Comparison of ENCODE assay signal across 16 cellular contexts in the genomic region with DNA sequence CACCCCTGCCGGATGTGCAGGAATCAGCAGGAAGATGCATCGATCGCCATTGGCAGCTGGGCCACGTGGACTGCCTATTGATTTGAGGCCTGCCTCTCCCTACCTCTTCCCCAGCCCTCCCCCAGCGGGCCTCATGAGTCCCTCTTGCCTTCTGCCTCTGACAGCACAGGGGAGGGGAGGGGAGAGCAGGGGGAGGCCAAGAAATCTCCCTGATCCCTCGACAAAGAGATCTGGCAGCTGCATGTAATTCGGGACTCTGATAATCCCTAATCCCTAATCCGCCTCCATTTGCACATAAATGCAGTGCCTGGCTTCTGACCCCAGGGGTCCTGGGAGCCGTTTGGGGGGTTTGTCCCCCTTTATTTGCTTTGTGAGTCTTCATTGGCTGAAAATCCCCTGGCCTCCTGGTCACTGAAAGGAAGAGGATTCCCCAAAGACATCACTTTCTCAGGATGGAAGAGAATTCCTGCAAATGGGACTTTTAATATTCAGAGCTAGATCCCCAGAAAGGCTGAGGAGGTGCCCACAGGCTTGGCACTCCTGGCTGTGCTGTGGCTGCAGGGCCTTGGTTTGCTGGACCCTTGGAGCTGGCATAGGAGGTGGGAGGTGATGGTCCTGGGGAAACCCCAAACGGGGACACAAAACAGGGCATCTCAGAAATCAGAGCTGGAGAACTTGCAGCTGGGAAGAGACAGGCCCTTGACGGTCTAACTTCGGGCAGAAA.
DNase-seq lines count a peak whose midpoint lies in the region; ATAC-seq, FAIRE-seq and TF ChIP-seq lines count a peak whose summit lies in the region.
"Had no signal": no experiment of that assay in that cellular context is flagged by ENCODE, and none has a peak within 500 bp of the region (broad histone marks: within the 10 kb centered on the region; RNA-seq: fewer than 3 reads in every experiment).

No MANE protein-coding gene starts in this region.

- peak overlapping the region; percentile 41 for H4K5ac ChIP-seq in H1 (ENCODE audit: insufficient read length, low read depth, low read length)
- no peak overlapping the region for H4K5ac ChIP-seq in mesendoderm (ENCODE audit: low read length)

- H2BK120ac ChIP-seq in H1 (replicated peaks; ENCODE audit: low read depth, low read length) (peak overlapping the region; percentile 25), mesendoderm (ENCODE audit: low read depth, low read length) (no peak overlapping the region)

- peak; percentile 12 for DNase-seq in A673 (ENCODE audit: low spot score)
- peak; percentile 57 to 85 for DNase-seq in NCI-H524 (lab: John Stamatoyannopoulos, UW)
- peak; percentile 53 to 56 for DNase-seq in H1 (ENCODE audit: low read depth in 1 of 2, low spot score in 2 of 2)
- DNase-seq in mesendoderm, result peak; percentile 50
- no peak for DNase-seq in NOMO-1 (lab: John Stamatoyannopoulos, UW; ENCODE audit: unreplicated experiment in 2 of 2)
- no peak for DNase-seq in Calu3
- DNase-seq: CD8-positive, alpha-beta memory T cell; MG63; NCI-H1105; NCI-H1694 treated with DMSO at 0.1 percent for 48 hours; NCI-H446 had no signal

- H3K9me3 ChIP-seq in A673 (ENCODE audit: low read depth, low read length, poor library complexity, severe bottlenecking) (no peaks in the 10 kb centered on the region), H1 (ENCODE audit: insufficient read depth in 2 of 2, low read depth in 1 of 2, low read length in 1 of 2) (no peaks in the 10 kb centered on the region)
- H3K9me3 ChIP-seq: BLaER1, MG63 had no signal

- FAIRE-seq in H1 (lab: Jason Lieb, UNC), result peak; percentile 81

- no peaks in the 10 kb centered on the region for H3K4me1 Mint-ChIP-seq in Calu3 (ENCODE audit: low read depth, unreplicated experiment)
- H3K4me1 Mint-ChIP-seq: CD8-positive, alpha-beta memory T cell had no signal

- H3K27ac Mint-ChIP-seq in Calu3 (ENCODE audit: unreplicated experiment), result no peak overlapping the region
- H3K27ac Mint-ChIP-seq: CD8-positive, alpha-beta memory T cell had no signal

- H3K36me3 ChIP-seq in A673 (ENCODE audit: insufficient read depth, low read length, poor library complexity, severe bottlenecking) (no peaks in the 10 kb centered on the region), H1 (ENCODE audit: control insufficient read depth in 2 of 4, insufficient read depth in 4 of 4, low read length in 3 of 4) (no peaks in the 10 kb centered on the region), mesendoderm (ENCODE audit: control insufficient read depth, insufficient read depth, low read length) (no peaks in the 10 kb centered on the region)
- H3K36me3 ChIP-seq: BLaER1, MG63 had no signal

- no peak overlapping the region for H3K14ac ChIP-seq in H1 (ENCODE audit: insufficient read length)

- H3K4ac ChIP-seq in H1 (replicated peaks; ENCODE audit: insufficient read length, low read depth, low read length) (no peak overlapping the region), mesendoderm (ENCODE audit: low read depth, low read length) (no peak overlapping the region)

- peak overlapping the region; percentile 95 for H3K18ac ChIP-seq in H1 (ENCODE audit: extremely low read depth, low read length)
- H3K18ac ChIP-seq in mesendoderm (ENCODE audit: low read length), result no peak overlapping the region

- H3K36me3 Mint-ChIP-seq in Calu3 (ENCODE audit: insufficient read depth, unreplicated experiment), result no peaks in the 10 kb centered on the region
- H3K36me3 Mint-ChIP-seq: CD8-positive, alpha-beta memory T cell had no signal

- TF ChIP-seq POLR2A in H1 (IDR thresholded peaks at IDR 0.05; ENCODE audit: control extremely low read depth in 1 of 2, low read depth in 2 of 2, low read length in 2 of 2), result no peak

- no peaks in the 10 kb centered on the region for H4K20me1 ChIP-seq in H1 (replicated peaks in 1 of 2; ENCODE audit: control insufficient read depth in 1 of 2, insufficient read depth in 2 of 2, low read length in 2 of 2)
- H4K20me1 ChIP-seq: BLaER1 had no signal

- POLR2A ChIA-PET in A673 (lab: Charles Lee; ENCODE audit: low non-redundant PET) (interaction anchor here (0.5 kb wide), 1 partner anchor 248 kb away, joined by 3 read pairs; no protein-coding TSS in a partner anchor), H1 (lab: Charles Lee; ENCODE audit: partially characterized antibody) (interaction anchor here (0.8 to 3.1 kb wide), 4 partner anchors 9 to 149 kb away, joined by 3 to 15 read pairs (median 4); no protein-coding TSS in a partner anchor)

- H3K4me3 Mint-ChIP-seq in Calu3 (ENCODE audit: low read depth, unreplicated experiment), result no peak overlapping the region
- H3K4me3 Mint-ChIP-seq: CD8-positive, alpha-beta memory T cell had no signal

- H4K8ac ChIP-seq in H1 (ENCODE audit: extremely low read depth, insufficient read depth, low read length) (no peak overlapping the region), mesendoderm (ENCODE audit: low read depth, low read length) (no peak overlapping the region)

- intact Hi-C loops in A673 (cut with micrococcal nuclease; ENCODE audit: unreplicated experiment), result no loop called here
- intact Hi-C loops in Calu3 (cut with micrococcal nuclease; ENCODE audit: unreplicated experiment), result no loop called here

- H2BK20ac ChIP-seq in H1 (ENCODE audit: low read length), result peak overlapping the region; percentile 94

- H3K27me3 Mint-ChIP-seq in Calu3 (ENCODE audit: unreplicated experiment), result peaks cover 82% of the 10 kb centered on the region

- H3K4me1 ChIP-seq in A673 (ENCODE audit: insufficient read depth, low read length, poor library complexity, severe bottlenecking) (no peaks in the 10 kb centered on the region), H1 (replicated peaks in 1 of 4; ENCODE audit: control insufficient read depth in 3 of 4, insufficient read depth in 4 of 4, low read length in 3 of 4) (peaks cover 3 to 25% (median 12%) of the 10 kb centered on the region in 4 experiments), mesendoderm (ENCODE audit: control insufficient read depth, low read depth, low read length) (no peaks in the 10 kb centered on the region)
- H3K4me1 ChIP-seq: BLaER1 had no signal

- H3K23me2 ChIP-seq in H1 (ENCODE audit: low read depth, low read length), result no peaks in the 10 kb centered on the region

- no peak overlapping the region for H2AFZ ChIP-seq in H1 (ENCODE audit: low read length)

- H3K56ac ChIP-seq in H1 (replicated peaks; ENCODE audit: insufficient read length, low read depth, low read length), result no peak overlapping the region
- peak overlapping the region; percentile 2 for H3K56ac ChIP-seq in mesendoderm (ENCODE audit: low read length)

- H2AK5ac ChIP-seq in H1 (ENCODE audit: low read depth, low read length) (peak overlapping the region; percentile 7; the same call in 1 of the 2 replicates), mesendoderm (ENCODE audit: low read length) (no peak overlapping the region)

- H3K79me1 ChIP-seq in H1 (ENCODE audit: low read depth, low read length) (no peaks in the 10 kb centered on the region), mesendoderm (ENCODE audit: low read length) (no peaks in the 10 kb centered on the region)

- H3K79me2 ChIP-seq in H1 (ENCODE audit: control insufficient read depth in 1 of 2, insufficient read depth in 2 of 2, low read length in 2 of 2) (no peaks in the 10 kb centered on the region), mesendoderm (ENCODE audit: control insufficient read depth, insufficient read depth, low read length) (no peaks in the 10 kb centered on the region)

- no peaks in the 10 kb centered on the region for H3K27me3 ChIP-seq in A673 (replicated peaks; ENCODE audit: insufficient read depth, low read depth, low read length, poor library complexity)
- peaks cover 0 to 2% (median 0%) of the 10 kb centered on the region in 4 experiments; a peak in 2 of 7 replicates for H3K27me3 ChIP-seq in H1 (replicated peaks in 1 of 4; ENCODE audit: control insufficient read depth in 3 of 4, extremely low read depth in 1 of 4, insufficient read depth in 3 of 4, low read length in 3 of 4)
- no peaks in the 10 kb centered on the region for H3K27me3 ChIP-seq in mesendoderm (ENCODE audit: insufficient read depth, low read length, poor library complexity)
- H3K27me3 ChIP-seq: BLaER1, MG63 had no signal

- H3K27ac ChIP-seq in A673 (ENCODE audit: low read depth, low read length, poor library complexity, severe bottlenecking) (no peak overlapping the region), H1 (ENCODE audit: low read depth, low read length) (no peak overlapping the region; the same call in 1 of the 2 replicates), mesendoderm (ENCODE audit: low read depth, low read length) (no peak overlapping the region)
- H3K27ac ChIP-seq: 22Rv1, BLaER1 had no signal

- 47% methylated on average over 11 of the region's 12 CpGs; no CpG with 5 or more reads in 1 of the 2 experiments for WGBS in H1 (ENCODE audit: extremely low coverage in 1 of 2, insufficient coverage in 1 of 2, insufficient read length in 1 of 2, insufficient replicate concordance in 2 of 2, low coverage in 1 of 2, low lambda C conversion rate in 2 of 2, missing lambda C conversion rate in 1 of 2), 2 experiments
- no CpG with 5 or more reads among the region's 12 CpGs for WGBS in mesendoderm (ENCODE audit: extremely low coverage, insufficient coverage, low lambda C conversion rate)

- H2BK5ac ChIP-seq in H1 (ENCODE audit: low read depth, low read length) (peak overlapping the region; percentile 27; the same call in 1 of the 2 replicates), mesendoderm (ENCODE audit: low read length) (no peak overlapping the region)

- no peaks in the 10 kb centered on the region for H3K9me3 Mint-ChIP-seq in Calu3 (ENCODE audit: low read depth, unreplicated experiment)
- H3K9me3 Mint-ChIP-seq: CD8-positive, alpha-beta memory T cell had no signal

- H3K4me2 ChIP-seq in H1 (ENCODE audit: insufficient read depth in 1 of 2, low read depth in 2 of 2, low read length in 2 of 2) (no peak overlapping the region; a peak in 1 of 4 replicates), mesendoderm (ENCODE audit: low read length) (no peak overlapping the region)
- H3K4me2 ChIP-seq: BLaER1 had no signal

- H3K9ac ChIP-seq in H1 (replicated peaks in 1 of 4; ENCODE audit: extremely low read depth in 1 of 4, low read depth in 3 of 4, low read length in 3 of 4) (no peak overlapping the region), mesendoderm (ENCODE audit: low read length) (no peak overlapping the region)
- H3K9ac ChIP-seq: BLaER1 had no signal

- H2BK15ac ChIP-seq in H1 (ENCODE audit: low read length), result no peak overlapping the region; the same call in 1 of the 2 replicates
- no peak overlapping the region for H2BK15ac ChIP-seq in mesendoderm (replicated peaks; ENCODE audit: low read depth)

- peak overlapping the region; percentile 71 for H4K91ac ChIP-seq in H1 (replicated peaks; ENCODE audit: insufficient read length, low read length)

- no peak for TF ChIP-seq EP300 in H1 (IDR thresholded peaks at IDR 0.05; ENCODE audit: borderline replicate concordance in 1 of 2, low read depth in 2 of 2, low read length in 2 of 2)

- ATAC-seq in GM21737 (IDR thresholded peaks at IDR 0.05; ENCODE audit: unreplicated experiment) (no peak), HG03432 (IDR thresholded peaks at IDR 0.05; ENCODE audit: unreplicated experiment) (no peak)
- ATAC-seq: HCT116 had no signal

- H3K4me3 ChIP-seq in A673 (ENCODE audit: low read depth, low read length, poor library complexity, severe bottlenecking) (no peak overlapping the region), H1 (ENCODE audit: extremely low read depth in 1 of 4, insufficient read depth in 2 of 4, low read depth in 3 of 4, low read length in 4 of 4) (no peak overlapping the region), mesendoderm (ENCODE audit: low read length) (no peak overlapping the region)
- H3K4me3 ChIP-seq: BLaER1, MG63 had no signal

- BruUV-seq in A673 (replicated peaks; lab: Mats Ljungman, UMichigan), result no TSS peak
- no TSS peak for BruUV-seq in Calu3 (replicated peaks; lab: Mats Ljungman, UMichigan)

- TF ChIP-seq CTCF in A673 (conservative IDR thresholded peaks at IDR 0.05; ENCODE audit: low read depth, low read length) (no peak), H1 (IDR thresholded peaks at IDR 0.05; ENCODE audit: control extremely low read depth in 1 of 3, insufficient read depth in 1 of 3, low read depth in 1 of 3, low read length in 3 of 3) (no peak), Calu3 (IDR thresholded peaks at IDR 0.05; ENCODE audit: unreplicated experiment) (no peak)

- TF ChIP-seq RAD21 in H1 (IDR thresholded peaks at IDR 0.05 in 1 of 2, conservative IDR thresholded peaks at IDR 0.05 in 1 of 2; ENCODE audit: low read depth in 2 of 2, low read length in 2 of 2), result peak in 1 of 2 experiments; percentile 3; a peak in 1 of 4 replicates

- CTCF ChIA-PET in A673 (lab: Charles Lee) (no interaction called here), H1 (lab: Charles Lee; ENCODE audit: partially characterized antibody) (interaction anchor here (1.0 to 2.0 kb wide), 10 partner anchors 9 to 549 kb away, joined by 3 to 6 read pairs (median 4); no protein-coding TSS in a partner anchor), Calu3 (lab: Charles Lee) (no interaction called here)

- peak overlapping the region; percentile 69; the same call in 1 of the 2 replicates for H2BK12ac ChIP-seq in H1 (ENCODE audit: low read depth, low read length)

- H3K23ac ChIP-seq in H1 (ENCODE audit: insufficient read length) (no peak overlapping the region), mesendoderm (ENCODE audit: low read length) (no peak overlapping the region)

Comparison
In these comparisons a context has a peak if more than half of its experiments do, and no peak if none do; other contexts are left out.
1. DNase-seq: peak in A673 (single experiment), NCI-H524 (2 of 2), H1 (2 of 2) and mesendoderm (single experiment); none in NOMO-1 (0 of 2) and Calu3 (single experiment).